22 cellular contexts compared by ENCODE assay signal in genomic region chrX:48460606-48461005, GRCh38. TPM values are rescaled to one million over a fixed set of nuclear protein-coding genes. Genes with fewer than 3 reads are reported as not detected.
DNase-seq lines count a peak whose midpoint lies in the region; ATAC-seq, FAIRE-seq and TF ChIP-seq lines count a peak whose summit lies in the region.
"Had no signal": no experiment of that assay in that cellular context is flagged by ENCODE, and none has a peak within 500 bp of the region (broad histone marks: within the 10 kb centered on the region; RNA-seq: fewer than 3 reads in every experiment).

No MANE protein-coding gene starts in this region.

- H3K27ac Mint-ChIP-seq in stimulated activated effector memory CD8-positive, alpha-beta T cell treated with anti-CD3 and anti-CD28 coated beads, Interleukin-12 subunit alpha, Interleukin-12 subunit beta, amount 100 ng/mL, for 72 hours: peak overlapping the region; percentile 86
- H3K27ac Mint-ChIP-seq: CD8-positive, alpha-beta T cell had no signal

- POLR2A ChIA-PET in RWPE1 (lab: Yijun Ruan, JAX; ENCODE audit: low non-redundant PET): no interaction called here

- ATAC-seq in stimulated activated effector memory CD8-positive, alpha-beta T cell treated with anti-CD3 and anti-CD28 coated beads, Interleukin-12 subunit alpha, Interleukin-12 subunit beta, amount 100 ng/mL, for 72 hours: no peak
- ATAC-seq: A549; CD8-positive, alpha-beta T cell had no signal

- DNase-seq in GM20000 (ENCODE audit: low spot score): peak; percentile 0
- DNase-seq in RWPE1 (ENCODE audit: low spot score): no peak
- DNase-seq in stimulated activated effector memory CD8-positive, alpha-beta T cell treated with anti-CD3 and anti-CD28 coated beads, Interleukin-12 subunit alpha, Interleukin-12 subunit beta, amount 100 ng/mL, for 72 hours (ENCODE audit: low spot score in 2 of 2): no peak
- DNase-seq in frontal cortex (ENCODE audit: low spot score in 2 of 2): no peak
- DNase-seq in globus pallidus (ENCODE audit: low spot score): no peak
- no peak for DNase-seq in NCI-H1417 (lab: John Stamatoyannopoulos, UW)
- DNase-seq: CD8-positive, alpha-beta T cell; COR-L47; DMS153; DMS79 treated with DMSO at 0.1 percent for 48 hours; EL had no signal

- H3K9me3 Mint-ChIP-seq in stimulated activated effector memory CD8-positive, alpha-beta T cell treated with anti-CD3 and anti-CD28 coated beads, Interleukin-12 subunit alpha, Interleukin-12 subunit beta, amount 100 ng/mL, for 72 hours: no peaks in the 10 kb centered on the region
- H3K9me3 Mint-ChIP-seq: CD14-positive monocyte; CD8-positive, alpha-beta T cell; IgD-negative memory B cell had no signal

- CTCF ChIA-PET in RWPE1 (lab: Yijun Ruan, JAX): no interaction called here

- H3K27ac ChIP-seq in RWPE1: peak overlapping the region; percentile 84
- H3K27ac ChIP-seq: A549 had no signal

- H3K9me3 ChIP-seq in iPS-18c (ENCODE audit: control insufficient read depth, insufficient read depth, low read length): peaks cover 21% of the 10 kb centered on the region
- H3K9me3 ChIP-seq: A549, HAP-1 had no signal

- H3K4me1 Mint-ChIP-seq in stimulated activated effector memory CD8-positive, alpha-beta T cell treated with anti-CD3 and anti-CD28 coated beads, Interleukin-12 subunit alpha, Interleukin-12 subunit beta, amount 100 ng/mL, for 72 hours: peaks cover 29% of the 10 kb centered on the region
- H3K4me1 Mint-ChIP-seq: CD14-positive monocyte had no signal

- TF ChIP-seq CTCF in GM20000 (IDR thresholded peaks at IDR 0.05; ENCODE audit: extremely low read depth, missing control alignments) (no peak), RWPE1 (conservative IDR thresholded peaks at IDR 0.05; ENCODE audit: low read depth) (no peak)

- FAIRE-seq in frontal cortex (lab: Jason Lieb, UNC): no peak
- FAIRE-seq: A549, D721Med, G401.6, GM12891, GM19239, H1, HTR-8/SVneo had no signal

- H3K36me3 Mint-ChIP-seq in stimulated activated effector memory CD8-positive, alpha-beta T cell treated with anti-CD3 and anti-CD28 coated beads, Interleukin-12 subunit alpha, Interleukin-12 subunit beta, amount 100 ng/mL, for 72 hours: peaks cover 81% of the 10 kb centered on the region

- H3K4me3 Mint-ChIP-seq in stimulated activated effector memory CD8-positive, alpha-beta T cell treated with anti-CD3 and anti-CD28 coated beads, Interleukin-12 subunit alpha, Interleukin-12 subunit beta, amount 100 ng/mL, for 72 hours: no peak overlapping the region
- H3K4me3 Mint-ChIP-seq: CD14-positive monocyte; CD8-positive, alpha-beta T cell had no signal

- H3K4me3 ChIP-seq in iPS-18c (ENCODE audit: insufficient read depth, low read depth, low read length): peak overlapping the region; percentile 9; the same call in 1 of the 2 replicates
- H3K4me3 ChIP-seq: A549, HAP-1 had no signal

RNA-seq across cellular contexts. Expression of gene SLC38A5, which starts 9.5 kb away (rescaled TPM):
- 25.3 TPM for total RNA-seq in frontal cortex

RNA-seq across cellular contexts. Expression of gene FTSJ1, which starts 15.4 kb away (rescaled TPM):
- 36.3 TPM for total RNA-seq in frontal cortex

RNA-seq across cellular contexts. Expression of gene PORCN, which starts 48.2 kb away (rescaled TPM):
- total RNA-seq in frontal cortex: 7.3 TPM

RNA-seq across cellular contexts. Expression of gene SSX4B, which starts 48.8 kb away (rescaled TPM):
- not detected for total RNA-seq in frontal cortex
- total RNA-seq: CD8-positive, alpha-beta T cell had no signal
